ENCODE assay signal across 1 cellular context in genomic region chr4:139176299-139177048, GRCh38.
TF ChIP-seq lines count a peak whose summit lies in the region.

No MANE protein-coding gene starts in this region.

TF ChIP-seq in HEK293, 187 proteins besides CTCF, POLR2A, EP300 and RAD21 (continued from another document):
- TF ChIP-seq, protein P1, sequence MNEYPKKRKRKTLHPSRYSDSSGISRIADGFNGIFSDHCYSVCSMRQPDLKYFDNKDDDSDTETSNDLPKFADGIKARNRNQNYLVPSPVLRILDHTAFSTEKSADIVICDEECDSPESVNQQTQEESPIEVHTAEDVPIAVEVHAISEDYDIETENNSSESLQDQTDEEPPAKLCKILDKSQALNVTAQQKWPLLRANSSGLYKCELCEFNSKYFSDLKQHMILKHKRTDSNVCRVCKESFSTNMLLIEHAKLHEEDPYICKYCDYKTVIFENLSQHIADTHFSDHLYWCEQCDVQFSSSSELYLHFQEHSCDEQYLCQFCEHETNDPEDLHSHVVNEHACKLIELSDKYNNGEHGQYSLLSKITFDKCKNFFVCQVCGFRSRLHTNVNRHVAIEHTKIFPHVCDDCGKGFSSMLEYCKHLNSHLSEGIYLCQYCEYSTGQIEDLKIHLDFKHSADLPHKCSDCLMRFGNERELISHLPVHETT (tag by site-specific recombination; IDR thresholded peaks at IDR 0.05), result 0 out of 2 replicates have a peak, but pooled peaks have one; percentile 24
- TF ChIP-seq ZNF433 (tag by site-specific recombination; IDR thresholded peaks at IDR 0.05; ENCODE audit: low read depth), result no peak
- TF ChIP-seq YY1 (tag by site-specific recombination; IDR thresholded peaks at IDR 0.05), result no peak
- TF ChIP-seq ZNF529 (tag by site-specific recombination; IDR thresholded peaks at IDR 0.05; ENCODE audit: insufficient replicate concordance), result no peak
- TF ChIP-seq ZNF221 (tag by site-specific recombination; IDR thresholded peaks at IDR 0.05; ENCODE audit: borderline replicate concordance), result no peak
- peak; percentile 78 for TF ChIP-seq KLF8 (tag by site-specific recombination; IDR thresholded peaks at IDR 0.05)
- peak; percentile 28 for TF ChIP-seq KLF9 (tag by site-specific recombination; IDR thresholded peaks at IDR 0.05; ENCODE audit: low read depth)
- TF ChIP-seq ZNF302 (tag by site-specific recombination; IDR thresholded peaks at IDR 0.05; ENCODE audit: low read depth), result no peak
- TF ChIP-seq ZBTB10 (tag by site-specific recombination; IDR thresholded peaks at IDR 0.05), result peak; percentile 70; the same call in 1 of the 2 replicates
- no peak for TF ChIP-seq KLF16 (tag by site-specific recombination; IDR thresholded peaks at IDR 0.05)
- no peak for TF ChIP-seq RBAK (tag by site-specific recombination; IDR thresholded peaks at IDR 0.05)
- TF ChIP-seq ZNF335 (tag by site-specific recombination; conservative IDR thresholded peaks at IDR 0.05), result peak; percentile 75
- TF ChIP-seq ZNF292 (tag by site-specific recombination; IDR thresholded peaks at IDR 0.05; ENCODE audit: borderline replicate concordance, low read depth), result no peak
- TF ChIP-seq ZNF223 (tag by site-specific recombination; IDR thresholded peaks at IDR 0.05), result no peak
- peak; percentile 28; the same call in 1 of the 2 replicates for TF ChIP-seq EGR2 (tag by site-specific recombination; IDR thresholded peaks at IDR 0.05; ENCODE audit: low read depth)
- TF ChIP-seq, protein P2, sequence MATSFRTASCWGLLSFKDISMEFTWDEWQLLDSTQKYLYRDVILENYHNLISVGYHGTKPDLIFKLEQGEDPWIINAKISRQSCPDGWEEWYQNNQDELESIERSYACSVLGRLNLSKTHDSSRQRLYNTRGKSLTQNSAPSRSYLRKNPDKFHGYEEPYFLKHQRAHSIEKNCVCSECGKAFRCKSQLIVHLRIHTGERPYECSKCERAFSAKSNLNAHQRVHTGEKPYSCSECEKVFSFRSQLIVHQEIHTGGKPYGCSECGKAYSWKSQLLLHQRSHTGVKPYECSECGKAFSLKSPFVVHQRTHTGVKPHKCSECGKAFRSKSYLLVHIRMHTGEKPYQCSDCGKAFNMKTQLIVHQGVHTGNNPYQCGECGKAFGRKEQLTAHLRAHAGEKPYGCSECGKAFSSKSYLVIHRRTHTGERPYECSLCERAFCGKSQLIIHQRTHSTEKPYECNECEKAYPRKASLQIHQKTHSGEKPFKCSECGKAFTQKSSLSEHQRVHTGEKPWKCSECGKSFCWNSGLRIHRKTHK (tag by site-specific recombination; IDR thresholded peaks at IDR 0.05), result no peak
- no peak for TF ChIP-seq ZNF747 (tag by site-specific recombination; IDR thresholded peaks at IDR 0.05)
